22 cellular contexts compared by ENCODE assay signal in the genomic region with DNA sequence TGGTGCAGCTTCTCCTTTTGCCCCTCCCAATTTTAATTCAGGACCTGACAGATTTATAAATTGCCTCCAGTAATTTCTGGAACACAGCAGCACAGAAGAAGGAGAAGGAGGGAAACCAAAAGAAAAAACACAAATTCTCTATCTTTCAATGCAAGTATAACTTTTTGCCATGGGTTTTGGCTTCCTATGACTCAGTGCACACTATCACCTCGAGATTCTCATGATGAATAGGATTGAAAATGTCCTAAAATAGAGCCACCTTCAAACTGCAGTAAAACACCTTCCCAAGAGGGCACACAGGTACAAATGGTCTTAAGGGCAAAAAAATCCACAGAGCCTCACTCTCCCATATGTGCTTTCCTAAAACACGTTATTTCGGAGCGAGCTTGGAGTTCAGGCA.
DNase-seq lines count a peak whose midpoint lies in the region; ATAC-seq and FAIRE-seq lines count a peak whose summit lies in the region.
"Had no signal": no experiment of that assay in that cellular context is flagged by ENCODE, and none has a peak within 500 bp of the region (broad histone marks: within the 10 kb centered on the region; RNA-seq: fewer than 3 reads in every experiment).

No MANE protein-coding gene starts in this region.

- peaks cover 33% of the 10 kb centered on the region for H3K4me1 Mint-ChIP-seq in activated CD4-positive, alpha-beta memory T cell treated with anti-CD3 and anti-CD28 coated beads for 36 hours (ENCODE audit: low read depth)
- H3K4me1 Mint-ChIP-seq in activated CD4-positive, alpha-beta memory T cell treated with anti-CD3 and anti-CD28 coated beads, Interleukin-2, amount 10 ng/mL, durations not matched to agents 7 days and 5 days, result peaks cover 26% of the 10 kb centered on the region
- peaks cover 18% of the 10 kb centered on the region for H3K4me1 Mint-ChIP-seq in stimulated activated naive CD8-positive, alpha-beta T cell treated with anti-CD3 and anti-CD28 coated beads, Interleukin-15, amount 100 ng/mL, for 72 hours
- H3K4me1 Mint-ChIP-seq in activated T-helper 17 cell treated with anti-CD3 and anti-CD28 coated beads, Interleukin-2, amount 50 U/mL, for 72 hours, result peaks cover 19% of the 10 kb centered on the region
- H3K4me1 Mint-ChIP-seq: GM23338 had no signal

- no peak overlapping the region for H3K4me3 Mint-ChIP-seq in activated CD4-positive, alpha-beta memory T cell treated with anti-CD3 and anti-CD28 coated beads for 36 hours
- H3K4me3 Mint-ChIP-seq in activated CD4-positive, alpha-beta memory T cell treated with anti-CD3 and anti-CD28 coated beads, Interleukin-2, amount 10 ng/mL, durations not matched to agents 7 days and 5 days, result no peak overlapping the region
- H3K4me3 Mint-ChIP-seq in stimulated activated naive CD8-positive, alpha-beta T cell treated with anti-CD3 and anti-CD28 coated beads, Interleukin-15, amount 100 ng/mL, for 72 hours, result no peak overlapping the region
- H3K4me3 Mint-ChIP-seq in activated T-helper 17 cell treated with anti-CD3 and anti-CD28 coated beads, Interleukin-2, amount 50 U/mL, for 72 hours, result peak overlapping the region; percentile 54
- H3K4me3 Mint-ChIP-seq: CD8-positive, alpha-beta memory T cell; GM23338 had no signal

- DNase-seq in activated CD4-positive, alpha-beta memory T cell treated with anti-CD3 and anti-CD28 coated beads for 36 hours, result no peak
- no peak for DNase-seq in activated CD4-positive, alpha-beta memory T cell treated with anti-CD3 and anti-CD28 coated beads, Interleukin-2, amount 10 ng/mL, durations not matched to agents 7 days and 5 days
- DNase-seq in stimulated activated naive CD8-positive, alpha-beta T cell treated with anti-CD3 and anti-CD28 coated beads, Interleukin-15, amount 100 ng/mL, for 72 hours, result no peak
- DNase-seq in stimulated activated naive CD8-positive, alpha-beta T cell treated with anti-CD3 and anti-CD28 coated beads, Interleukin-15, Interleukin-2, amounts not matched to agents 100 U/mL and 50 U/mL, for 24 hours, result no peak
- DNase-seq in SIG-M5 (lab: John Stamatoyannopoulos, UW), result no peak
- DNase-seq in HTR-8/SVneo (ENCODE audit: insufficient read length, low spot score), result no peak
- DNase-seq: Calu3; CD8-positive, alpha-beta memory T cell; DMS153; MM.1S; NCI-H1048; NCI-H1417 treated with DMSO at 0.1 percent for 48 hours; NCI-H187; NCI-H526; SHP77 treated with DMSO at 0.1 percent for 48 hours; SK-N-SH had no signal

- H3K27ac Mint-ChIP-seq in activated CD4-positive, alpha-beta memory T cell treated with anti-CD3 and anti-CD28 coated beads for 36 hours, result peak overlapping the region; percentile 49
- no peak overlapping the region for H3K27ac Mint-ChIP-seq in activated CD4-positive, alpha-beta memory T cell treated with anti-CD3 and anti-CD28 coated beads, Interleukin-2, amount 10 ng/mL, durations not matched to agents 7 days and 5 days
- peak overlapping the region in 1 of 2 donors; percentile 19 for H3K27ac Mint-ChIP-seq in stimulated activated naive CD8-positive, alpha-beta T cell treated with anti-CD3 and anti-CD28 coated beads, Interleukin-15, amount 100 ng/mL, for 72 hours
- H3K27ac Mint-ChIP-seq in activated T-helper 17 cell treated with anti-CD3 and anti-CD28 coated beads, Interleukin-2, amount 50 U/mL, for 72 hours, result peak overlapping the region; percentile 65
- H3K27ac Mint-ChIP-seq: GM23338 had no signal

- intact Hi-C loops in activated CD4-positive, alpha-beta memory T cell treated with anti-CD3 and anti-CD28 coated beads for 36 hours (cut with micrococcal nuclease), result loop anchor here (5.0 kb wide), 1 partner anchor 146 kb away; no protein-coding TSS in a partner anchor

- FAIRE-seq in HTR-8/SVneo (lab: Jason Lieb, UNC), result no peak
- FAIRE-seq: G401.6, GM12892, K562 had no signal

- CTCF ChIA-PET in activated CD4-positive, alpha-beta memory T cell treated with anti-CD3 and anti-CD28 coated beads for 36 hours (lab: Charles Lee), result interaction anchor here (1.4 kb wide), 1 partner anchor 106 kb away, joined by 7 read pairs; no protein-coding TSS in a partner anchor
- CTCF ChIA-PET in activated CD4-positive, alpha-beta memory T cell treated with anti-CD3 and anti-CD28 coated beads, Interleukin-2, amount 10 ng/mL, durations not matched to agents 7 days and 5 days (lab: Charles Lee), result no interaction called here

- no peaks in the 10 kb centered on the region for H3K27me3 Mint-ChIP-seq in activated CD4-positive, alpha-beta memory T cell treated with anti-CD3 and anti-CD28 coated beads for 36 hours
- H3K27me3 Mint-ChIP-seq in activated CD4-positive, alpha-beta memory T cell treated with anti-CD3 and anti-CD28 coated beads, Interleukin-2, amount 10 ng/mL, durations not matched to agents 7 days and 5 days, result no peaks in the 10 kb centered on the region
- H3K27me3 Mint-ChIP-seq in stimulated activated naive CD8-positive, alpha-beta T cell treated with anti-CD3 and anti-CD28 coated beads, Interleukin-15, amount 100 ng/mL, for 72 hours, result no peaks in the 10 kb centered on the region
- H3K27me3 Mint-ChIP-seq in activated T-helper 17 cell treated with anti-CD3 and anti-CD28 coated beads, Interleukin-2, amount 50 U/mL, for 72 hours, result no peaks in the 10 kb centered on the region
- H3K27me3 Mint-ChIP-seq: CD8-positive, alpha-beta memory T cell had no signal

- H3K36me3 Mint-ChIP-seq in activated CD4-positive, alpha-beta memory T cell treated with anti-CD3 and anti-CD28 coated beads for 36 hours, result no peaks in the 10 kb centered on the region
- no peaks in the 10 kb centered on the region for H3K36me3 Mint-ChIP-seq in activated CD4-positive, alpha-beta memory T cell treated with anti-CD3 and anti-CD28 coated beads, Interleukin-2, amount 10 ng/mL, durations not matched to agents 7 days and 5 days (ENCODE audit: low read depth)
- H3K36me3 Mint-ChIP-seq in activated T-helper 17 cell treated with anti-CD3 and anti-CD28 coated beads, Interleukin-2, amount 50 U/mL, for 72 hours (ENCODE audit: low read depth), result no peaks in the 10 kb centered on the region

- POLR2A ChIA-PET in activated CD4-positive, alpha-beta memory T cell treated with anti-CD3 and anti-CD28 coated beads for 36 hours (lab: Charles Lee), result interaction anchor here (1.2 kb wide), 1 partner anchor 51 kb away, joined by 3 read pairs; no protein-coding TSS in a partner anchor
- POLR2A ChIA-PET in activated CD4-positive, alpha-beta memory T cell treated with anti-CD3 and anti-CD28 coated beads, Interleukin-2, amount 10 ng/mL, durations not matched to agents 7 days and 5 days (lab: Charles Lee), result no interaction called here

- no peaks in the 10 kb centered on the region for H3K9me3 Mint-ChIP-seq in activated CD4-positive, alpha-beta memory T cell treated with anti-CD3 and anti-CD28 coated beads for 36 hours
- H3K9me3 Mint-ChIP-seq in activated CD4-positive, alpha-beta memory T cell treated with anti-CD3 and anti-CD28 coated beads, Interleukin-2, amount 10 ng/mL, durations not matched to agents 7 days and 5 days, result no peaks in the 10 kb centered on the region
- H3K9me3 Mint-ChIP-seq in stimulated activated naive CD8-positive, alpha-beta T cell treated with anti-CD3 and anti-CD28 coated beads, Interleukin-15, amount 100 ng/mL, for 72 hours, result no peaks in the 10 kb centered on the region
- no peaks in the 10 kb centered on the region for H3K9me3 Mint-ChIP-seq in activated T-helper 17 cell treated with anti-CD3 and anti-CD28 coated beads, Interleukin-2, amount 50 U/mL, for 72 hours
- H3K9me3 Mint-ChIP-seq: CD8-positive, alpha-beta memory T cell; GM23338 had no signal

- ATAC-seq in stimulated activated naive CD8-positive, alpha-beta T cell treated with anti-CD3 and anti-CD28 coated beads, Interleukin-15, amount 100 ng/mL, for 72 hours, result peak; percentile 54
- no peak for ATAC-seq in stimulated activated naive CD8-positive, alpha-beta T cell treated with anti-CD3 and anti-CD28 coated beads, Interleukin-15, Interleukin-2, amounts not matched to agents 100 U/mL and 50 U/mL, for 24 hours
- peak; percentile 78 for ATAC-seq in activated T-helper 17 cell treated with anti-CD3 and anti-CD28 coated beads, Interleukin-2, amount 50 U/mL, for 72 hours (replicated peaks)
- no peak for ATAC-seq in HG03565 (IDR thresholded peaks at IDR 0.05; ENCODE audit: unreplicated experiment)
- ATAC-seq: GM23338, K562 had no signal

Comparison
In these comparisons a context has a peak if more than half of its experiments do, and no peak if none do; other contexts are left out.
1. ATAC-seq: peak in stimulated activated naive CD8-positive, alpha-beta T cell treated with anti-CD3 and anti-CD28 coated beads, Interleukin-15, amount 100 ng/mL, for 72 hours (single experiment) and activated T-helper 17 cell treated with anti-CD3 and anti-CD28 coated beads, Interleukin-2, amount 50 U/mL, for 72 hours (single experiment); none in stimulated activated naive CD8-positive, alpha-beta T cell treated with anti-CD3 and anti-CD28 coated beads, Interleukin-15, Interleukin-2, amounts not matched to agents 100 U/mL and 50 U/mL, for 24 hours (single experiment) and HG03565 (single experiment).